Comparison of ENCODE assay signal across 8 cellular contexts in the genomic region with DNA sequence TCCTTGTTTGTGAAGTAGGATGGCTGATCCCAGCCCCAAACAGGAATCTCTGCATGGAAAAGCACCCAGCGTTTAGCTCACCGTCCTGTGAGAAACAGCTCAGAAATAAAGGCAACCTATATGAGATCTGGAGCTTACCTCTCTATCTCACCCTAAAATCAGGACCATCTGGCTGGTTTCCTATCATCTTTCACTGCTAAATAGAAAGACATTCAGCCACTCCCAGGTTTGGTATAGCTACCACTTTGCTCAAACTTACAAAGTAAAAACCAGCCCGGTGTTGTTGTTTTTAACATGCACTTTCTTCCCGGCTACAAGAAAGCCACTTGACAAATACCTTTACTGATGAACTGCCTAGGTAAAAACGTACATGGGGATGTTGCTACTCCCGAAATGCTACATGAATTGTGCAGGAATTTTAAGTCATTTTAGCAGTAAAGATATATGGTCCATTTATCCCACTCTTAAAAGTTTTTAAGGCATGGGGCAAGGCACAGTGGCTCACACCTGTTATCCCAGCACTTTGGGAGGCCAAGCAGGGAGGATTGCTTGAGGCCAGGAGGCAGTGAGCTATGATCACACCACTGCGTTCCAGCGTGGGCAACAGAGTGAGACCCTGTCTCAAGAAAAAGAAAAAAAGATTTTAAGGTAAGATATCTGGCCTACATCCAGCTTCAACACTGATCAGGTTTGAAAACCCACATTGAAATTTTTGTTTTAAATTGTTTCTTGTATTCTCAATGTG. TPM values are rescaled to one million over a fixed set of nuclear protein-coding genes. Genes with fewer than 3 reads are reported as not detected.
A peak's percentile ranks its signal among the peaks of the same experiment; 100 is the strongest.
DNase-seq lines count a peak whose midpoint lies in the region; ATAC-seq and TF ChIP-seq lines count a peak whose summit lies in the region.

No MANE protein-coding gene starts in this region.

- H3K27ac Mint-ChIP-seq in nephron = peak overlapping the region; percentile 86 to 97 (median 93)

- no peaks in the 10 kb centered on the region for H3K27me3 Mint-ChIP-seq in nephron (ENCODE audit: low read depth)

- no peaks in the 10 kb centered on the region for H3K9me3 Mint-ChIP-seq in nephron

- H3K4me3 ChIP-seq in BLaER1 = peak overlapping the region; percentile 97
- peak overlapping the region; percentile 86 for H3K4me3 ChIP-seq in MM.1S (ENCODE audit: low read length)
- peak overlapping the region; percentile 69 to 99 (median 92) for H3K4me3 ChIP-seq in dorsolateral prefrontal cortex

- peak overlapping the region; percentile 95 for H2AFZ ChIP-seq in MM.1S (ENCODE audit: low read length)

- H3K4me2 ChIP-seq in BLaER1 (peak overlapping the region; percentile 84), MM.1S (ENCODE audit: low read depth, low read length) (peak overlapping the region; percentile 84)

- H3K9ac ChIP-seq in BLaER1 (no peak overlapping the region; the same call in 1 of the 2 replicates), MM.1S (ENCODE audit: low read length) (peak overlapping the region; percentile 85)

- no peaks in the 10 kb centered on the region for H4K20me1 ChIP-seq in BLaER1
- H4K20me1 ChIP-seq in MM.1S (ENCODE audit: insufficient read depth, low read length) = no peaks in the 10 kb centered on the region

- peaks cover 9% of the 10 kb centered on the region for H3K36me3 Mint-ChIP-seq in nephron (ENCODE audit: low read depth)

- H3K9me3 ChIP-seq in BLaER1 (no peaks in the 10 kb centered on the region), MM.1S (replicated peaks; ENCODE audit: insufficient read depth, low read length) (no peaks in the 10 kb centered on the region)

- H3K9me2 ChIP-seq in MM.1S (replicated peaks; ENCODE audit: insufficient read depth, low read length) = no peaks in the 10 kb centered on the region

- H3K4me1 ChIP-seq in BLaER1 = peaks cover 19% of the 10 kb centered on the region
- H3K4me1 ChIP-seq in MM.1S (ENCODE audit: low read length) = peaks cover 12% of the 10 kb centered on the region

- H3K4me1 Mint-ChIP-seq in nephron = peaks cover 42% of the 10 kb centered on the region

- no peak overlapping the region; the same call in 1 of the 2 replicates for H3K27ac ChIP-seq in BLaER1
- peak overlapping the region; percentile 63; the same call in 1 of the 2 replicates for H3K27ac ChIP-seq in MM.1S (ENCODE audit: low read length)
- peak overlapping the region in 6 of 59 donors; percentile 79 to 97 (median 90) for H3K27ac ChIP-seq in dorsolateral prefrontal cortex

- peaks cover 39% of the 10 kb centered on the region for H3K79me2 ChIP-seq in MM.1S (ENCODE audit: low read length)

- H3F3A ChIP-seq in MM.1S (ENCODE audit: insufficient read depth, low read length) = peaks cover 9% of the 10 kb centered on the region

- DNase-seq in MM.1S = no peak
- DNase-seq in dorsolateral prefrontal cortex = no peak
- DNase-seq in NCI-H1417 treated with DMSO at 0.1 percent for 48 hours (lab: John Stamatoyannopoulos, UW) = no peak

- ATAC-seq in HG03196 (IDR thresholded peaks at IDR 0.05; ENCODE audit: unreplicated experiment) (no peak), HG02852 (IDR thresholded peaks at IDR 0.05; ENCODE audit: unreplicated experiment) (no peak), HG02759 (IDR thresholded peaks at IDR 0.05; ENCODE audit: unreplicated experiment) (no peak)

- peak overlapping the region; percentile 93 to 100 (median 96) for H3K4me3 Mint-ChIP-seq in nephron

- intact Hi-C loops in dorsolateral prefrontal cortex (cut with DNase I) = loop anchor here (5.0 kb wide), 2 partner anchors 50 to 155 kb away; partner anchors contain the start of gene SYNPO2 (in 1 of the 2)

- H3K27me3 ChIP-seq in BLaER1 (no peaks in the 10 kb centered on the region), MM.1S (replicated peaks; ENCODE audit: insufficient read depth, low read length) (no peaks in the 10 kb centered on the region), dorsolateral prefrontal cortex (no peaks in the 10 kb centered on the region)

- H3K36me3 ChIP-seq in BLaER1 (peaks cover 15% of the 10 kb centered on the region), MM.1S (replicated peaks; ENCODE audit: insufficient read depth, low read length) (peaks cover 6% of the 10 kb centered on the region; the same call in 1 of the 2 replicates)

- TF ChIP-seq CTCF in MM.1S (IDR thresholded peaks at IDR 0.05; ENCODE audit: low read length) (no peak), dorsolateral prefrontal cortex (IDR thresholded peaks at IDR 0.05 in 54 of 56, conservative IDR thresholded peaks at IDR 0.05 in 2 of 56; ENCODE audit: low read depth in 1 of 56, partially characterized antibody in 56 of 56) (no peak), nephron (IDR thresholded peaks at IDR 0.05; ENCODE audit: unreplicated experiment in 3 of 3) (no peak)

RNA-seq across cellular contexts. Expression of gene SEC24D, which starts 1.0 kb away (rescaled TPM):
- total RNA-seq in dorsolateral prefrontal cortex = 10 to 100 TPM; 12.7 to 44.7 (median 24.8) TPM

RNA-seq across cellular contexts. Expression of gene SYNPO2, which starts 51.7 kb away (rescaled TPM):
- total RNA-seq in dorsolateral prefrontal cortex = 10 to 100 TPM; 19.6 to 90.2 (median 34.3) TPM
